ENCODE assay signal across 1 cellular context in the genomic region with DNA sequence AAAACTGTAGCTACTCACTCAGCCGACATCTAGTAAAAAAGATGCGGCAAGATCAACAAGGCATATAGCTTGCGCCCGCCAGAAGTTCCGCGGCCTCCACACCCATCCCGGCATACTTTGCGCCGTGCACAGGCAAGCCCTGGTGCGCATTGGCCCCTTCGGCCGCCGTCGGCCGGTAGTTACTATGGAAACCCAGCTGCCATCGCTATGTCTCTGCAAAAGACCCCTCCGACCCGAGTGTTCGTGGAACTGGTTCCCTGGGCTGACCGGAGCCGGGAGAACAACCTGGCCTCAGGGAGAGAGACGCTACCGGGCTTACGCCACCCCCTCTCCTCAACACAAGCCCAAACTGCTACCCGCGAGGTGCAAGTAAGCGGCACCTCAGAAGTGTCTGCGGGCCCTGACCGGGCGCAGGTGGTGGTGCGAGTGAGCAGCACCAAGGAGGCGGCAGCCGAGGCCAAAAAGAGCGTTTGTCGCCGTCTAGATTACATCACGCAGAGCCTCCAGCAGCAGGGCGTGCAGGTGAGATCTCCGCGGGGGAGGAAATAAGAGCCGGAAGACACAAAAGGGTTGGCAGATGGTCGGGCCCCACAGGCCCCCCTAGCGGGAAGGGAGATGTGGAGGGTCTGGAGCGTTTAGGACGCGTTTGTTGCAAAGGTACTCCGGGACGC.
TF ChIP-seq lines count a peak whose summit lies in the region.

A gene with protein sequence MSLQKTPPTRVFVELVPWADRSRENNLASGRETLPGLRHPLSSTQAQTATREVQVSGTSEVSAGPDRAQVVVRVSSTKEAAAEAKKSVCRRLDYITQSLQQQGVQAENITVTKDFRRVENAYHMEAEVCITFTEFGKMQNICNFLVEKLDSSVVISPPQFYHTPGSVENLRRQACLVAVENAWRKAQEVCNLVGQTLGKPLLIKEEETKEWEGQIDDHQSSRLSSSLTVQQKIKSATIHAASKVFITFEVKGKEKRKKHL (plus strand): TSS at position 182 of the 671 bp plus-strand sequence. CDS start 26 bp downstream, at position 208.

TF ChIP-seq in GM12878, 131 proteins besides CTCF, POLR2A, EP300 and RAD21 (continued from another document and continues in another):
- peak; percentile 7; the same call in 1 of the 2 replicates for TF ChIP-seq TCF3 (IDR thresholded peaks at IDR 0.05; ENCODE audit: borderline replicate concordance, insufficient read depth, low read depth, low read length)
- TF ChIP-seq, protein P1, sequence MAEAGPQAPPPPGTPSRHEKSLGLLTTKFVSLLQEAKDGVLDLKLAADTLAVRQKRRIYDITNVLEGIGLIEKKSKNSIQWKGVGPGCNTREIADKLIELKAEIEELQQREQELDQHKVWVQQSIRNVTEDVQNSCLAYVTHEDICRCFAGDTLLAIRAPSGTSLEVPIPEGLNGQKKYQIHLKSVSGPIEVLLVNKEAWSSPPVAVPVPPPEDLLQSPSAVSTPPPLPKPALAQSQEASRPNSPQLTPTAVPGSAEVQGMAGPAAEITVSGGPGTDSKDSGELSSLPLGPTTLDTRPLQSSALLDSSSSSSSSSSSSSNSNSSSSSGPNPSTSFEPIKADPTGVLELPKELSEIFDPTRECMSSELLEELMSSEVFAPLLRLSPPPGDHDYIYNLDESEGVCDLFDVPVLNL (IDR thresholded peaks at IDR 0.05; ENCODE audit: low read depth, low read length), result no peak
- TF ChIP-seq, protein P2, sequence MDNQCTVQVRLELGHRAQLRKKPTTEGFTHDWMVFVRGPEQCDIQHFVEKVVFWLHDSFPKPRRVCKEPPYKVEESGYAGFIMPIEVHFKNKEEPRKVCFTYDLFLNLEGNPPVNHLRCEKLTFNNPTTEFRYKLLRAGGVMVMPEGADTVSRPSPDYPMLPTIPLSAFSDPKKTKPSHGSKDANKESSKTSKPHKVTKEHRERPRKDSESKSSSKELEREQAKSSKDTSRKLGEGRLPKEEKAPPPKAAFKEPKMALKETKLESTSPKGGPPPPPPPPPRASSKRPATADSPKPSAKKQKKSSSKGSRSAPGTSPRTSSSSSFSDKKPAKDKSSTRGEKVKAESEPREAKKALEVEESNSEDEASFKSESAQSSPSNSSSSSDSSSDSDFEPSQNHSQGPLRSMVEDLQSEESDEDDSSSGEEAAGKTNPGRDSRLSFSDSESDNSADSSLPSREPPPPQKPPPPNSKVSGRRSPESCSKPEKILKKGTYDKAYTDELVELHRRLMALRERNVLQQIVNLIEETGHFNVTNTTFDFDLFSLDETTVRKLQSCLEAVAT (IDR thresholded peaks at IDR 0.05), result peak; percentile 86; the same call in 1 of the 2 replicates
- TF ChIP-seq, protein P3, sequence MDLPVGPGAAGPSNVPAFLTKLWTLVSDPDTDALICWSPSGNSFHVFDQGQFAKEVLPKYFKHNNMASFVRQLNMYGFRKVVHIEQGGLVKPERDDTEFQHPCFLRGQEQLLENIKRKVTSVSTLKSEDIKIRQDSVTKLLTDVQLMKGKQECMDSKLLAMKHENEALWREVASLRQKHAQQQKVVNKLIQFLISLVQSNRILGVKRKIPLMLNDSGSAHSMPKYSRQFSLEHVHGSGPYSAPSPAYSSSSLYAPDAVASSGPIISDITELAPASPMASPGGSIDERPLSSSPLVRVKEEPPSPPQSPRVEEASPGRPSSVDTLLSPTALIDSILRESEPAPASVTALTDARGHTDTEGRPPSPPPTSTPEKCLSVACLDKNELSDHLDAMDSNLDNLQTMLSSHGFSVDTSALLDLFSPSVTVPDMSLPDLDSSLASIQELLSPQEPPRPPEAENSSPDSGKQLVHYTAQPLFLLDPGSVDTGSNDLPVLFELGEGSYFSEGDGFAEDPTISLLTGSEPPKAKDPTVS (IDR thresholded peaks at IDR 0.05; ENCODE audit: low read depth, low read length), result no peak
- peak; percentile 96 for TF ChIP-seq BMI1 (IDR thresholded peaks at IDR 0.05; ENCODE audit: borderline replicate concordance)
- TF ChIP-seq, protein P4, sequence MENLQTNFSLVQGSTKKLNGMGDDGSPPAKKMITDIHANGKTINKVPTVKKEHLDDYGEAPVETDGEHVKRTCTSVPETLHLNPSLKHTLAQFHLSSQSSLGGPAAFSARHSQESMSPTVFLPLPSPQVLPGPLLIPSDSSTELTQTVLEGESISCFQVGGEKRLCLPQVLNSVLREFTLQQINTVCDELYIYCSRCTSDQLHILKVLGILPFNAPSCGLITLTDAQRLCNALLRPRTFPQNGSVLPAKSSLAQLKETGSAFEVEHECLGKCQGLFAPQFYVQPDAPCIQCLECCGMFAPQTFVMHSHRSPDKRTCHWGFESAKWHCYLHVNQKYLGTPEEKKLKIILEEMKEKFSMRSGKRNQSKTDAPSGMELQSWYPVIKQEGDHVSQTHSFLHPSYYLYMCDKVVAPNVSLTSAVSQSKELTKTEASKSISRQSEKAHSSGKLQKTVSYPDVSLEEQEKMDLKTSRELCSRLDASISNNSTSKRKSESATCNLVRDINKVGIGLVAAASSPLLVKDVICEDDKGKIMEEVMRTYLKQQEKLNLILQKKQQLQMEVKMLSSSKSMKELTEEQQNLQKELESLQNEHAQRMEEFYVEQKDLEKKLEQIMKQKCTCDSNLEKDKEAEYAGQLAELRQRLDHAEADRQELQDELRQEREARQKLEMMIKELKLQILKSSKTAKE (IDR thresholded peaks at IDR 0.05; ENCODE audit: low read depth, poor library complexity, severe bottlenecking), result no peak
- no peak for TF ChIP-seq TARDBP (IDR thresholded peaks at IDR 0.05; ENCODE audit: borderline replicate concordance)
- TF ChIP-seq, protein P5, sequence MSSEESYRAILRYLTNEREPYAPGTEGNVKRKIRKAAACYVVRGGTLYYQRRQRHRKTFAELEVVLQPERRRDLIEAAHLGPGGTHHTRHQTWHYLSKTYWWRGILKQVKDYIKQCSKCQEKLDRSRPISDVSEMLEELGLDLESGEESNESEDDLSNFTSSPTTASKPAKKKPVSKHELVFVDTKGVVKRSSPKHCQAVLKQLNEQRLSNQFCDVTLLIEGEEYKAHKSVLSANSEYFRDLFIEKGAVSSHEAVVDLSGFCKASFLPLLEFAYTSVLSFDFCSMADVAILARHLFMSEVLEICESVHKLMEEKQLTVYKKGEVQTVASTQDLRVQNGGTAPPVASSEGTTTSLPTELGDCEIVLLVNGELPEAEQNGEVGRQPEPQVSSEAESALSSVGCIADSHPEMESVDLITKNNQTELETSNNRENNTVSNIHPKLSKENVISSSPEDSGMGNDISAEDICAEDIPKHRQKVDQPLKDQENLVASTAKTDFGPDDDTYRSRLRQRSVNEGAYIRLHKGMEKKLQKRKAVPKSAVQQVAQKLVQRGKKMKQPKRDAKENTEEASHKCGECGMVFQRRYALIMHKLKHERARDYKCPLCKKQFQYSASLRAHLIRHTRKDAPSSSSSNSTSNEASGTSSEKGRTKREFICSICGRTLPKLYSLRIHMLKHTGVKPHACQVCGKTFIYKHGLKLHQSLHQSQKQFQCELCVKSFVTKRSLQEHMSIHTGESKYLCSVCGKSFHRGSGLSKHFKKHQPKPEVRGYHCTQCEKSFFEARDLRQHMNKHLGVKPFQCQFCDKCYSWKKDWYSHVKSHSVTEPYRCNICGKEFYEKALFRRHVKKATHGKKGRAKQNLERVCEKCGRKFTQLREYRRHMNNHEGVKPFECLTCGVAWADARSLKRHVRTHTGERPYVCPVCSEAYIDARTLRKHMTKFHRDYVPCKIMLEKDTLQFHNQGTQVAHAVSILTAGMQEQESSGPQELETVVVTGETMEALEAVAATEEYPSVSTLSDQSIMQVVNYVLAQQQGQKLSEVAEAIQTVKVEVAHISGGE (CRISPR knock-in tag; IDR thresholded peaks at IDR 0.05), result no peak
- peak; percentile 71 for TF ChIP-seq POLR2AphosphoS5 (IDR thresholded peaks at IDR 0.05; ENCODE audit: low read length)
- TF ChIP-seq KAT2A (conservative IDR thresholded peaks at IDR 0.05; ENCODE audit: control insufficient read depth, low read depth, low read length), result no peak
- TF ChIP-seq YY1 (IDR thresholded peaks at IDR 0.05; ENCODE audit: low read depth, low read length), result peak; percentile 83
- TF ChIP-seq ZNF274 (IDR thresholded peaks at IDR 0.05; ENCODE audit: insufficient read depth, insufficient read length), result no peak
- TF ChIP-seq, protein P6, sequence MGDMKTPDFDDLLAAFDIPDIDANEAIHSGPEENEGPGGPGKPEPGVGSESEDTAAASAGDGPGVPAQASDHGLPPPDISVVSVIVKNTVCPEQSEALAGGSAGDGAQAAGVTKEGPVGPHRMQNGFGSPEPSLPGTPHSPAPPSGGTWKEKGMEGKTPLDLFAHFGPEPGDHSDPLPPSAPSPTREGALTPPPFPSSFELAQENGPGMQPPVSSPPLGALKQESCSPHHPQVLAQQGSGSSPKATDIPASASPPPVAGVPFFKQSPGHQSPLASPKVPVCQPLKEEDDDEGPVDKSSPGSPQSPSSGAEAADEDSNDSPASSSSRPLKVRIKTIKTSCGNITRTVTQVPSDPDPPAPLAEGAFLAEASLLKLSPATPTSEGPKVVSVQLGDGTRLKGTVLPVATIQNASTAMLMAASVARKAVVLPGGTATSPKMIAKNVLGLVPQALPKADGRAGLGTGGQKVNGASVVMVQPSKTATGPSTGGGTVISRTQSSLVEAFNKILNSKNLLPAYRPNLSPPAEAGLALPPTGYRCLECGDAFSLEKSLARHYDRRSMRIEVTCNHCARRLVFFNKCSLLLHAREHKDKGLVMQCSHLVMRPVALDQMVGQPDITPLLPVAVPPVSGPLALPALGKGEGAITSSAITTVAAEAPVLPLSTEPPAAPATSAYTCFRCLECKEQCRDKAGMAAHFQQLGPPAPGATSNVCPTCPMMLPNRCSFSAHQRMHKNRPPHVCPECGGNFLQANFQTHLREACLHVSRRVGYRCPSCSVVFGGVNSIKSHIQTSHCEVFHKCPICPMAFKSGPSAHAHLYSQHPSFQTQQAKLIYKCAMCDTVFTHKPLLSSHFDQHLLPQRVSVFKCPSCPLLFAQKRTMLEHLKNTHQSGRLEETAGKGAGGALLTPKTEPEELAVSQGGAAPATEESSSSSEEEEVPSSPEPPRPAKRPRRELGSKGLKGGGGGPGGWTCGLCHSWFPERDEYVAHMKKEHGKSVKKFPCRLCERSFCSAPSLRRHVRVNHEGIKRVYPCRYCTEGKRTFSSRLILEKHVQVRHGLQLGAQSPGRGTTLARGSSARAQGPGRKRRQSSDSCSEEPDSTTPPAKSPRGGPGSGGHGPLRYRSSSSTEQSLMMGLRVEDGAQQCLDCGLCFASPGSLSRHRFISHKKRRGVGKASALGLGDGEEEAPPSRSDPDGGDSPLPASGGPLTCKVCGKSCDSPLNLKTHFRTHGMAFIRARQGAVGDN (IDR thresholded peaks at IDR 0.05), result peak; percentile 64; the same call in 1 of the 2 replicates
- peak; percentile 85; the same call in 1 of the 2 replicates for TF ChIP-seq ZNF207 (IDR thresholded peaks at IDR 0.05; ENCODE audit: borderline replicate concordance)
- TF ChIP-seq, protein P7, sequence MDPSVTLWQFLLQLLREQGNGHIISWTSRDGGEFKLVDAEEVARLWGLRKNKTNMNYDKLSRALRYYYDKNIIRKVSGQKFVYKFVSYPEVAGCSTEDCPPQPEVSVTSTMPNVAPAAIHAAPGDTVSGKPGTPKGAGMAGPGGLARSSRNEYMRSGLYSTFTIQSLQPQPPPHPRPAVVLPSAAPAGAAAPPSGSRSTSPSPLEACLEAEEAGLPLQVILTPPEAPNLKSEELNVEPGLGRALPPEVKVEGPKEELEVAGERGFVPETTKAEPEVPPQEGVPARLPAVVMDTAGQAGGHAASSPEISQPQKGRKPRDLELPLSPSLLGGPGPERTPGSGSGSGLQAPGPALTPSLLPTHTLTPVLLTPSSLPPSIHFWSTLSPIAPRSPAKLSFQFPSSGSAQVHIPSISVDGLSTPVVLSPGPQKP (IDR thresholded peaks at IDR 0.05; ENCODE audit: low read depth, low read length), result no peak
- no peak for TF ChIP-seq SIX5 (IDR thresholded peaks at IDR 0.05; ENCODE audit: low read depth, low read length, severe bottlenecking)
- TF ChIP-seq TAF1 (IDR thresholded peaks at IDR 0.05; ENCODE audit: borderline replicate concordance, low read depth, low read length), result 0 out of 2 replicates have a peak, but pooled peaks have one; percentile 31
- TF ChIP-seq, protein P8, sequence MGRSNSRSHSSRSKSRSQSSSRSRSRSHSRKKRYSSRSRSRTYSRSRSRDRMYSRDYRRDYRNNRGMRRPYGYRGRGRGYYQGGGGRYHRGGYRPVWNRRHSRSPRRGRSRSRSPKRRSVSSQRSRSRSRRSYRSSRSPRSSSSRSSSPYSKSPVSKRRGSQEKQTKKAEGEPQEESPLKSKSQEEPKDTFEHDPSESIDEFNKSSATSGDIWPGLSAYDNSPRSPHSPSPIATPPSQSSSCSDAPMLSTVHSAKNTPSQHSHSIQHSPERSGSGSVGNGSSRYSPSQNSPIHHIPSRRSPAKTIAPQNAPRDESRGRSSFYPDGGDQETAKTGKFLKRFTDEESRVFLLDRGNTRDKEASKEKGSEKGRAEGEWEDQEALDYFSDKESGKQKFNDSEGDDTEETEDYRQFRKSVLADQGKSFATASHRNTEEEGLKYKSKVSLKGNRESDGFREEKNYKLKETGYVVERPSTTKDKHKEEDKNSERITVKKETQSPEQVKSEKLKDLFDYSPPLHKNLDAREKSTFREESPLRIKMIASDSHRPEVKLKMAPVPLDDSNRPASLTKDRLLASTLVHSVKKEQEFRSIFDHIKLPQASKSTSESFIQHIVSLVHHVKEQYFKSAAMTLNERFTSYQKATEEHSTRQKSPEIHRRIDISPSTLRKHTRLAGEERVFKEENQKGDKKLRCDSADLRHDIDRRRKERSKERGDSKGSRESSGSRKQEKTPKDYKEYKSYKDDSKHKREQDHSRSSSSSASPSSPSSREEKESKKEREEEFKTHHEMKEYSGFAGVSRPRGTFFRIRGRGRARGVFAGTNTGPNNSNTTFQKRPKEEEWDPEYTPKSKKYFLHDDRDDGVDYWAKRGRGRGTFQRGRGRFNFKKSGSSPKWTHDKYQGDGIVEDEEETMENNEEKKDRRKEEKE (IDR thresholded peaks at IDR 0.05), result no peak
- TF ChIP-seq PAX5 (IDR thresholded peaks at IDR 0.05; ENCODE audit: borderline replicate concordance, low read depth, low read length), result peak; percentile 27; the same call in 1 of the 2 replicates
- no peak for TF ChIP-seq SMARCA5 (IDR thresholded peaks at IDR 0.05)
- TF ChIP-seq, protein P9, sequence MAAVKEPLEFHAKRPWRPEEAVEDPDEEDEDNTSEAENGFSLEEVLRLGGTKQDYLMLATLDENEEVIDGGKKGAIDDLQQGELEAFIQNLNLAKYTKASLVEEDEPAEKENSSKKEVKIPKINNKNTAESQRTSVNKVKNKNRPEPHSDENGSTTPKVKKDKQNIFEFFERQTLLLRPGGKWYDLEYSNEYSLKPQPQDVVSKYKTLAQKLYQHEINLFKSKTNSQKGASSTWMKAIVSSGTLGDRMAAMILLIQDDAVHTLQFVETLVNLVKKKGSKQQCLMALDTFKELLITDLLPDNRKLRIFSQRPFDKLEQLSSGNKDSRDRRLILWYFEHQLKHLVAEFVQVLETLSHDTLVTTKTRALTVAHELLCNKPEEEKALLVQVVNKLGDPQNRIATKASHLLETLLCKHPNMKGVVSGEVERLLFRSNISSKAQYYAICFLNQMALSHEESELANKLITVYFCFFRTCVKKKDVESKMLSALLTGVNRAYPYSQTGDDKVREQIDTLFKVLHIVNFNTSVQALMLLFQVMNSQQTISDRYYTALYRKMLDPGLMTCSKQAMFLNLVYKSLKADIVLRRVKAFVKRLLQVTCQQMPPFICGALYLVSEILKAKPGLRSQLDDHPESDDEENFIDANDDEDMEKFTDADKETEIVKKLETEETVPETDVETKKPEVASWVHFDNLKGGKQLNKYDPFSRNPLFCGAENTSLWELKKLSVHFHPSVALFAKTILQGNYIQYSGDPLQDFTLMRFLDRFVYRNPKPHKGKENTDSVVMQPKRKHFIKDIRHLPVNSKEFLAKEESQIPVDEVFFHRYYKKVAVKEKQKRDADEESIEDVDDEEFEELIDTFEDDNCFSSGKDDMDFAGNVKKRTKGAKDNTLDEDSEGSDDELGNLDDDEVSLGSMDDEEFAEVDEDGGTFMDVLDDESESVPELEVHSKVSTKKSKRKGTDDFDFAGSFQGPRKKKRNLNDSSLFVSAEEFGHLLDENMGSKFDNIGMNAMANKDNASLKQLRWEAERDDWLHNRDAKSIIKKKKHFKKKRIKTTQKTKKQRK (IDR thresholded peaks at IDR 0.05; ENCODE audit: low read depth, low read length), result no peak
